Comparison of ENCODE assay signal across 1 cellular context in the genomic region with DNA sequence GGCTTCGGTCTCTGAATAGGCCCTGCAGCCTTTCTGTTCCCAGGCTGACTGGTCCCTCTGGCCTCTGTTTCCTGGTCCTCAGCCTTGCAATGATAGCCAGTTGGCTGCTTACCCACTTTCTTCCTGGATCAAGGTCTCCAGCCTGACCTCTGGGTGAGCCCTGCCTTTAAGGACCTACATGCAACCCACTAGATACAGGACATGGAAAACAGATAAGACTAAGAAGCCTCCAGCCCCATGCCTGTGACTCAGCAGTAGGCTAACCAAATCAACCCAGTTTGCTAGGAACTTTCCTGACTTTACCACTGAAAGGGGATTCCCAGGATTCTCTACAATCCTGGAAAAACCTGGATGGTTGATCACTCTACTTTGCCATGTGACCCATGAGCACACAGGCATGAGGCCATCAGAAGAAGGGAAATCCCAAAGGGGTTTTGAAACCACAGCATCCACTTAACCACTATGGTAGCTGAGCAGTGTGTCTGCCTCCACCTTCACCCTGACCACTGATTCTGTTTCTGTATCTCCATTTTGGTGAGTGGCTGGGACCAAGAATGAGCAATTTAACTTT.
TF ChIP-seq lines count a peak whose summit lies in the region.

No MANE protein-coding gene starts in this region.

TF ChIP-seq in K562, 482 proteins besides CTCF, POLR2A, EP300 and RAD21 (continued from another document and continues in another):
- TF ChIP-seq, protein P1, sequence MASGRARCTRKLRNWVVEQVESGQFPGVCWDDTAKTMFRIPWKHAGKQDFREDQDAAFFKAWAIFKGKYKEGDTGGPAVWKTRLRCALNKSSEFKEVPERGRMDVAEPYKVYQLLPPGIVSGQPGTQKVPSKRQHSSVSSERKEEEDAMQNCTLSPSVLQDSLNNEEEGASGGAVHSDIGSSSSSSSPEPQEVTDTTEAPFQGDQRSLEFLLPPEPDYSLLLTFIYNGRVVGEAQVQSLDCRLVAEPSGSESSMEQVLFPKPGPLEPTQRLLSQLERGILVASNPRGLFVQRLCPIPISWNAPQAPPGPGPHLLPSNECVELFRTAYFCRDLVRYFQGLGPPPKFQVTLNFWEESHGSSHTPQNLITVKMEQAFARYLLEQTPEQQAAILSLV (tag; IDR thresholded peaks at IDR 0.05) = no peak
- TF ChIP-seq DIDO1 (tag; IDR thresholded peaks at IDR 0.05; ENCODE audit: low read depth) = no peak
- no peak for TF ChIP-seq BDP1 (IDR thresholded peaks at IDR 0.05; ENCODE audit: insufficient read depth, insufficient read length)
- no peak for TF ChIP-seq CHD4 (IDR thresholded peaks at IDR 0.05; ENCODE audit: insufficient read depth, insufficient replicate concordance, low read depth, low read length, poor library complexity, severe bottlenecking)
- TF ChIP-seq, protein P2, sequence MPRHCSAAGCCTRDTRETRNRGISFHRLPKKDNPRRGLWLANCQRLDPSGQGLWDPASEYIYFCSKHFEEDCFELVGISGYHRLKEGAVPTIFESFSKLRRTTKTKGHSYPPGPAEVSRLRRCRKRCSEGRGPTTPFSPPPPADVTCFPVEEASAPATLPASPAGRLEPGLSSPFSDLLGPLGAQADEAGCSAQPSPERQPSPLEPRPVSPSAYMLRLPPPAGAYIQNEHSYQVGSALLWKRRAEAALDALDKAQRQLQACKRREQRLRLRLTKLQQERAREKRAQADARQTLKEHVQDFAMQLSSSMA (CRISPR knock-in tag; IDR thresholded peaks at IDR 0.05) = no peak
- TF ChIP-seq HMG20B (CRISPR knock-in tag; IDR thresholded peaks at IDR 0.05) = no peak
- TF ChIP-seq, protein P3, sequence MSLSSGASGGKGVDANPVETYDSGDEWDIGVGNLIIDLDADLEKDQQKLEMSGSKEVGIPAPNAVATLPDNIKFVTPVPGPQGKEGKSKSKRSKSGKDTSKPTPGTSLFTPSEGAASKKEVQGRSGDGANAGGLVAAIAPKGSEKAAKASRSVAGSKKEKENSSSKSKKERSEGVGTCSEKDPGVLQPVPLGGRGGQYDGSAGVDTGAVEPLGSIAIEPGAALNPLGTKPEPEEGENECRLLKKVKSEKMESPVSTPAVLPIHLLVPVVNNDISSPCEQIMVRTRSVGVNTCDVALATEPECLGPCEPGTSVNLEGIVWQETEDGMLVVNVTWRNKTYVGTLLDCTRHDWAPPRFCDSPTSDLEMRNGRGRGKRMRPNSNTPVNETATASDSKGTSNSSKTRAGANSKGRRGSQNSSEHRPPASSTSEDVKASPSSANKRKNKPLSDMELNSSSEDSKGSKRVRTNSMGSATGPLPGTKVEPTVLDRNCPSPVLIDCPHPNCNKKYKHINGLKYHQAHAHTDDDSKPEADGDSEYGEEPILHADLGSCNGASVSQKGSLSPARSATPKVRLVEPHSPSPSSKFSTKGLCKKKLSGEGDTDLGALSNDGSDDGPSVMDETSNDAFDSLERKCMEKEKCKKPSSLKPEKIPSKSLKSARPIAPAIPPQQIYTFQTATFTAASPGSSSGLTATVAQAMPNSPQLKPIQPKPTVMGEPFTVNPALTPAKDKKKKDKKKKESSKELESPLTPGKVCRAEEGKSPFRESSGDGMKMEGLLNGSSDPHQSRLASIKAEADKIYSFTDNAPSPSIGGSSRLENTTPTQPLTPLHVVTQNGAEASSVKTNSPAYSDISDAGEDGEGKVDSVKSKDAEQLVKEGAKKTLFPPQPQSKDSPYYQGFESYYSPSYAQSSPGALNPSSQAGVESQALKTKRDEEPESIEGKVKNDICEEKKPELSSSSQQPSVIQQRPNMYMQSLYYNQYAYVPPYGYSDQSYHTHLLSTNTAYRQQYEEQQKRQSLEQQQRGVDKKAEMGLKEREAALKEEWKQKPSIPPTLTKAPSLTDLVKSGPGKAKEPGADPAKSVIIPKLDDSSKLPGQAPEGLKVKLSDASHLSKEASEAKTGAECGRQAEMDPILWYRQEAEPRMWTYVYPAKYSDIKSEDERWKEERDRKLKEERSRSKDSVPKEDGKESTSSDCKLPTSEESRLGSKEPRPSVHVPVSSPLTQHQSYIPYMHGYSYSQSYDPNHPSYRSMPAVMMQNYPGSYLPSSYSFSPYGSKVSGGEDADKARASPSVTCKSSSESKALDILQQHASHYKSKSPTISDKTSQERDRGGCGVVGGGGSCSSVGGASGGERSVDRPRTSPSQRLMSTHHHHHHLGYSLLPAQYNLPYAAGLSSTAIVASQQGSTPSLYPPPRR (CRISPR knock-in tag; IDR thresholded peaks at IDR 0.05; ENCODE audit: borderline replicate concordance) = no peak
- TF ChIP-seq CHCHD3 (CRISPR knock-in tag; IDR thresholded peaks at IDR 0.05) = no peak
- no peak for TF ChIP-seq SLC30A9 (CRISPR knock-in tag; IDR thresholded peaks at IDR 0.05)
- TF ChIP-seq SRSF9 (IDR thresholded peaks at IDR 0.05; ENCODE audit: borderline replicate concordance, low read depth, low read length) = no peak
- TF ChIP-seq ZNF589 (CRISPR knock-in tag; IDR thresholded peaks at IDR 0.05; ENCODE audit: low read depth) = peak; percentile 78
- no peak for TF ChIP-seq ZNF75A (CRISPR knock-in tag; IDR thresholded peaks at IDR 0.05)
- TF ChIP-seq, protein P4, sequence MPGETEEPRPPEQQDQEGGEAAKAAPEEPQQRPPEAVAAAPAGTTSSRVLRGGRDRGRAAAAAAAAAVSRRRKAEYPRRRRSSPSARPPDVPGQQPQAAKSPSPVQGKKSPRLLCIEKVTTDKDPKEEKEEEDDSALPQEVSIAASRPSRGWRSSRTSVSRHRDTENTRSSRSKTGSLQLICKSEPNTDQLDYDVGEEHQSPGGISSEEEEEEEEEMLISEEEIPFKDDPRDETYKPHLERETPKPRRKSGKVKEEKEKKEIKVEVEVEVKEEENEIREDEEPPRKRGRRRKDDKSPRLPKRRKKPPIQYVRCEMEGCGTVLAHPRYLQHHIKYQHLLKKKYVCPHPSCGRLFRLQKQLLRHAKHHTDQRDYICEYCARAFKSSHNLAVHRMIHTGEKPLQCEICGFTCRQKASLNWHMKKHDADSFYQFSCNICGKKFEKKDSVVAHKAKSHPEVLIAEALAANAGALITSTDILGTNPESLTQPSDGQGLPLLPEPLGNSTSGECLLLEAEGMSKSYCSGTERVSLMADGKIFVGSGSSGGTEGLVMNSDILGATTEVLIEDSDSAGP (CRISPR knock-in tag; IDR thresholded peaks at IDR 0.05) = no peak
- peak; percentile 66 for TF ChIP-seq MTA2 (IDR thresholded peaks at IDR 0.05; ENCODE audit: low read depth)
- peak; percentile 67; the same call in 1 of the 2 replicates for TF ChIP-seq RNF2 (IDR thresholded peaks at IDR 0.05)
- TF ChIP-seq SMARCC2 (IDR thresholded peaks at IDR 0.05; ENCODE audit: low read depth) = peak; percentile 86
- no peak for TF ChIP-seq HLTF (IDR thresholded peaks at IDR 0.05)
- TF ChIP-seq, protein P5, sequence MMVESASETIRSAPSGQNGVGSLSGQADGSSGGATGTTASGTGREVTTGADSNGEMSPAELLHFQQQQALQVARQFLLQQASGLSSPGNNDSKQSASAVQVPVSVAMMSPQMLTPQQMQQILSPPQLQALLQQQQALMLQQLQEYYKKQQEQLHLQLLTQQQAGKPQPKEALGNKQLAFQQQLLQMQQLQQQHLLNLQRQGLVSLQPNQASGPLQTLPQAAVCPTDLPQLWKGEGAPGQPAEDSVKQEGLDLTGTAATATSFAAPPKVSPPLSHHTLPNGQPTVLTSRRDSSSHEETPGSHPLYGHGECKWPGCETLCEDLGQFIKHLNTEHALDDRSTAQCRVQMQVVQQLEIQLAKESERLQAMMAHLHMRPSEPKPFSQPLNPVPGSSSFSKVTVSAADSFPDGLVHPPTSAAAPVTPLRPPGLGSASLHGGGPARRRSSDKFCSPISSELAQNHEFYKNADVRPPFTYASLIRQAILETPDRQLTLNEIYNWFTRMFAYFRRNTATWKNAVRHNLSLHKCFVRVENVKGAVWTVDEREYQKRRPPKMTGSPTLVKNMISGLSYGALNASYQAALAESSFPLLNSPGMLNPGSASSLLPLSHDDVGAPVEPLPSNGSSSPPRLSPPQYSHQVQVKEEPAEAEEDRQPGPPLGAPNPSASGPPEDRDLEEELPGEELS (CRISPR knock-in tag; IDR thresholded peaks at IDR 0.05; ENCODE audit: borderline replicate concordance) = no peak
- no peak for TF ChIP-seq ZNF232 (CRISPR knock-in tag; IDR thresholded peaks at IDR 0.05)
- TF ChIP-seq, protein P6, sequence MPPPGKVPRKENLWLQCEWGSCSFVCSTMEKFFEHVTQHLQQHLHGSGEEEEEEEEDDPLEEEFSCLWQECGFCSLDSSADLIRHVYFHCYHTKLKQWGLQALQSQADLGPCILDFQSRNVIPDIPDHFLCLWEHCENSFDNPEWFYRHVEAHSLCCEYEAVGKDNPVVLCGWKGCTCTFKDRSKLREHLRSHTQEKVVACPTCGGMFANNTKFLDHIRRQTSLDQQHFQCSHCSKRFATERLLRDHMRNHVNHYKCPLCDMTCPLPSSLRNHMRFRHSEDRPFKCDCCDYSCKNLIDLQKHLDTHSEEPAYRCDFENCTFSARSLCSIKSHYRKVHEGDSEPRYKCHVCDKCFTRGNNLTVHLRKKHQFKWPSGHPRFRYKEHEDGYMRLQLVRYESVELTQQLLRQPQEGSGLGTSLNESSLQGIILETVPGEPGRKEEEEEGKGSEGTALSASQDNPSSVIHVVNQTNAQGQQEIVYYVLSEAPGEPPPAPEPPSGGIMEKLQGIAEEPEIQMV (tag; conservative IDR thresholded peaks at IDR 0.05; ENCODE audit: low read depth) = 0 out of 2 replicates have a peak, but pooled peaks have one; percentile 25
- TF ChIP-seq GATAD2A (IDR thresholded peaks at IDR 0.05) = 0 out of 2 replicates have a peak, but pooled peaks have one; percentile 28
- TF ChIP-seq, protein P7, sequence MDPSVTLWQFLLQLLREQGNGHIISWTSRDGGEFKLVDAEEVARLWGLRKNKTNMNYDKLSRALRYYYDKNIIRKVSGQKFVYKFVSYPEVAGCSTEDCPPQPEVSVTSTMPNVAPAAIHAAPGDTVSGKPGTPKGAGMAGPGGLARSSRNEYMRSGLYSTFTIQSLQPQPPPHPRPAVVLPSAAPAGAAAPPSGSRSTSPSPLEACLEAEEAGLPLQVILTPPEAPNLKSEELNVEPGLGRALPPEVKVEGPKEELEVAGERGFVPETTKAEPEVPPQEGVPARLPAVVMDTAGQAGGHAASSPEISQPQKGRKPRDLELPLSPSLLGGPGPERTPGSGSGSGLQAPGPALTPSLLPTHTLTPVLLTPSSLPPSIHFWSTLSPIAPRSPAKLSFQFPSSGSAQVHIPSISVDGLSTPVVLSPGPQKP (CRISPR knock-in tag; IDR thresholded peaks at IDR 0.05) = no peak
- TF ChIP-seq HNRNPUL1 (IDR thresholded peaks at IDR 0.05; ENCODE audit: low read length) = no peak
- no peak for TF ChIP-seq FOXA1 (IDR thresholded peaks at IDR 0.05; ENCODE audit: borderline replicate concordance)
- TF ChIP-seq CSDE1 (IDR thresholded peaks at IDR 0.05) = no peak
- TF ChIP-seq KLF6 (CRISPR knock-in tag; IDR thresholded peaks at IDR 0.05; ENCODE audit: borderline replicate concordance) = peak; percentile 80; the same call in 1 of the 2 replicates
- peak; percentile 47; the same call in 1 of the 2 replicates for TF ChIP-seq SMAD3 (CRISPR knock-in tag; conservative IDR thresholded peaks at IDR 0.05)
- TF ChIP-seq CTBP1 (IDR thresholded peaks at IDR 0.05; ENCODE audit: borderline replicate concordance) = peak; percentile 87; the same call in 1 of the 2 replicates
- peak; percentile 85 for TF ChIP-seq NCOR1 (IDR thresholded peaks at IDR 0.05)
- no peak for TF ChIP-seq HMG20A (CRISPR knock-in tag; conservative IDR thresholded peaks at IDR 0.05)
- no peak for TF ChIP-seq PCBP1 (IDR thresholded peaks at IDR 0.05; ENCODE audit: low read depth, low read length, poor library complexity, severe bottlenecking)
- TF ChIP-seq KDM1A (IDR thresholded peaks at IDR 0.05) = peak; percentile 72 to 82; a peak in 3 of 4 replicates
- TF ChIP-seq PHF21A (IDR thresholded peaks at IDR 0.05; ENCODE audit: borderline replicate concordance, low read depth) = no peak
- TF ChIP-seq, protein P8, sequence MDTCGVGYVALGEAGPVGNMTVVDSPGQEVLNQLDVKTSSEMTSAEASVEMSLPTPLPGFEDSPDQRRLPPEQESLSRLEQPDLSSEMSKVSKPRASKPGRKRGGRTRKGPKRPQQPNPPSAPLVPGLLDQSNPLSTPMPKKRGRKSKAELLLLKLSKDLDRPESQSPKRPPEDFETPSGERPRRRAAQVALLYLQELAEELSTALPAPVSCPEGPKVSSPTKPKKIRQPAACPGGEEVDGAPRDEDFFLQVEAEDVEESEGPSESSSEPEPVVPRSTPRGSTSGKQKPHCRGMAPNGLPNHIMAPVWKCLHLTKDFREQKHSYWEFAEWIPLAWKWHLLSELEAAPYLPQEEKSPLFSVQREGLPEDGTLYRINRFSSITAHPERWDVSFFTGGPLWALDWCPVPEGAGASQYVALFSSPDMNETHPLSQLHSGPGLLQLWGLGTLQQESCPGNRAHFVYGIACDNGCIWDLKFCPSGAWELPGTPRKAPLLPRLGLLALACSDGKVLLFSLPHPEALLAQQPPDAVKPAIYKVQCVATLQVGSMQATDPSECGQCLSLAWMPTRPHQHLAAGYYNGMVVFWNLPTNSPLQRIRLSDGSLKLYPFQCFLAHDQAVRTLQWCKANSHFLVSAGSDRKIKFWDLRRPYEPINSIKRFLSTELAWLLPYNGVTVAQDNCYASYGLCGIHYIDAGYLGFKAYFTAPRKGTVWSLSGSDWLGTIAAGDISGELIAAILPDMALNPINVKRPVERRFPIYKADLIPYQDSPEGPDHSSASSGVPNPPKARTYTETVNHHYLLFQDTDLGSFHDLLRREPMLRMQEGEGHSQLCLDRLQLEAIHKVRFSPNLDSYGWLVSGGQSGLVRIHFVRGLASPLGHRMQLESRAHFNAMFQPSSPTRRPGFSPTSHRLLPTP (IDR thresholded peaks at IDR 0.05; ENCODE audit: borderline replicate concordance, extremely low read depth, insufficient read length) = no peak
- peak; percentile 69 for TF ChIP-seq GTF2A2 (tag; IDR thresholded peaks at IDR 0.05)
- TF ChIP-seq, protein P9, sequence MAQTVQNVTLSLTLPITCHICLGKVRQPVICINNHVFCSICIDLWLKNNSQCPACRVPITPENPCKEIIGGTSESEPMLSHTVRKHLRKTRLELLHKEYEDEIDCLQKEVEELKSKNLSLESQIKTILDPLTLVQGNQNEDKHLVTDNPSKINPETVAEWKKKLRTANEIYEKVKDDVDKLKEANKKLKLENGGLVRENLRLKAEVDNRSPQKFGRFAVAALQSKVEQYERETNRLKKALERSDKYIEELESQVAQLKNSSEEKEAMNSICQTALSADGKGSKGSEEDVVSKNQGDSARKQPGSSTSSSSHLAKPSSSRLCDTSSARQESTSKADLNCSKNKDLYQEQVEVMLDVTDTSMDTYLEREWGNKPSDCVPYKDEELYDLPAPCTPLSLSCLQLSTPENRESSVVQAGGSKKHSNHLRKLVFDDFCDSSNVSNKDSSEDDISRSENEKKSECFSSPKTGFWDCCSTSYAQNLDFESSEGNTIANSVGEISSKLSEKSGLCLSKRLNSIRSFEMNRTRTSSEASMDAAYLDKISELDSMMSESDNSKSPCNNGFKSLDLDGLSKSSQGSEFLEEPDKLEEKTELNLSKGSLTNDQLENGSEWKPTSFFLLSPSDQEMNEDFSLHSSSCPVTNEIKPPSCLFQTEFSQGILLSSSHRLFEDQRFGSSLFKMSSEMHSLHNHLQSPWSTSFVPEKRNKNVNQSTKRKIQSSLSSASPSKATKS (CRISPR knock-in tag; IDR thresholded peaks at IDR 0.05) = no peak
- TF ChIP-seq TAF1 (IDR thresholded peaks at IDR 0.05; ENCODE audit: control insufficient read depth, extremely low read depth, insufficient read depth, low read length, severe bottlenecking) = no peak
